Comparison of ENCODE assay signal across 25 cellular contexts in the genomic region with DNA sequence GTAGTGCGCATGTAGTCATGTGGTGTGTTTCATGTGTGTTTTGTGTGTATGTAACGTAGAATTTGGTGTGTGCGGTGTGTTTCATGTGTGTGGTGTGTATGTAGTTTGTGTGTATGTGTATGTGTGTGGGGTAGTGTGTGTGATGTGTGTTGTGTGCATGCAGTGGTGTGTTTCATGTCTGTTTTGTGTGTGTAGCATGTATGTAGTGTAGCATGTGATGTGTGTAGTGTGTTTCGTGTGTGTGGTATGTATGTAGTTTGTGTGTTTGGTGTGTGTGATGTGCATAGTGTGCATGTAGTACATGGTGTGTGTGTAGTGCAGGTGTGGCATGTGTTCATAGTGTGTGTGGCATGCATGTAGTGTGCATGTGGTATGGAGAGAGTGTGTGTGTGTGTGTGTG. TPM values are rescaled to one million over a fixed set of nuclear protein-coding genes. Genes with fewer than 3 reads are reported as not detected.
DNase-seq lines count a peak whose midpoint lies in the region; ATAC-seq, FAIRE-seq and TF ChIP-seq lines count a peak whose summit lies in the region.
"Had no signal": no experiment of that assay in that cellular context is flagged by ENCODE, and none has a peak within 500 bp of the region (broad histone marks: within the 10 kb centered on the region; RNA-seq: fewer than 3 reads in every experiment).

No MANE protein-coding gene starts in this region.

- no peak overlapping the region for H4K5ac ChIP-seq in H1 (ENCODE audit: insufficient read length, low read depth, low read length)

- H2AFZ ChIP-seq in H1 (ENCODE audit: low read length): no peak overlapping the region

- 0 out of 2 replicates have a peak overlapping the region, but pooled peaks have one; percentile 33 for H2BK15ac ChIP-seq in H1 (ENCODE audit: low read length)

- H3K14ac ChIP-seq in H1 (ENCODE audit: insufficient read length): no peak overlapping the region

- no peak overlapping the region for H2BK20ac ChIP-seq in H1 (ENCODE audit: low read length)

- H3K18ac ChIP-seq in H1 (ENCODE audit: extremely low read depth, low read length): no peak overlapping the region

- H3K56ac ChIP-seq in H1 (replicated peaks; ENCODE audit: insufficient read length, low read depth, low read length): peak overlapping the region; percentile 50

- H3K4me2 ChIP-seq in H1 (ENCODE audit: insufficient read depth in 1 of 2, low read depth in 2 of 2, low read length in 2 of 2): no peak overlapping the region

- peak overlapping the region; percentile 61 for H3K27ac ChIP-seq in HL-60 (replicated peaks)
- H3K27ac ChIP-seq in H1 (ENCODE audit: low read depth, low read length): no peak overlapping the region
- H3K27ac ChIP-seq: 22Rv1, SJCRH30 had no signal

- FAIRE-seq in H1 (lab: Jason Lieb, UNC): no peak

- peaks cover 0 to 6% (median 0%) of the 10 kb centered on the region in 4 experiments; a peak in 1 of 8 replicates for H3K36me3 ChIP-seq in H1 (ENCODE audit: control insufficient read depth in 2 of 4, insufficient read depth in 4 of 4, low read length in 3 of 4)
- H3K36me3 ChIP-seq: BE2C, SJCRH30 had no signal

- 94 to 100% methylated on average over 3 to 4 of the region's 4 CpGs for WGBS in H1 (ENCODE audit: extremely low coverage in 1 of 2, insufficient coverage in 1 of 2, insufficient read length in 1 of 2, insufficient replicate concordance in 2 of 2, low coverage in 1 of 2, low lambda C conversion rate in 2 of 2, missing lambda C conversion rate in 1 of 2), 2 experiments

- no peak for ATAC-seq in Right ventricle myocardium superior (ENCODE audit: poor library complexity)
- ATAC-seq in left cardiac atrium: no peak
- ATAC-seq: HCT116, PC-3 had no signal

- H3K9me3 ChIP-seq in H1 (ENCODE audit: insufficient read depth in 2 of 2, low read depth in 1 of 2, low read length in 1 of 2): peaks cover 3 to 15% of the 10 kb centered on the region in 2 experiments; a peak in 3 of 4 replicates
- H3K9me3 ChIP-seq: BE2C had no signal

- TF ChIP-seq CTCF in HL-60 (IDR thresholded peaks at IDR 0.05; ENCODE audit: insufficient read depth, low read length) (no peak), H1 (IDR thresholded peaks at IDR 0.05; ENCODE audit: control extremely low read depth in 1 of 3, insufficient read depth in 1 of 3, low read depth in 1 of 3, low read length in 3 of 3) (no peak)

- peaks cover 0 to 18% of the 10 kb centered on the region in 2 experiments for H4K20me1 ChIP-seq in H1 (replicated peaks in 1 of 2; ENCODE audit: control insufficient read depth in 1 of 2, insufficient read depth in 2 of 2, low read length in 2 of 2)

- peaks cover 9% of the 10 kb centered on the region; the same call in 1 of the 2 replicates for H3K79me1 ChIP-seq in H1 (ENCODE audit: low read depth, low read length)

- H3K23me2 ChIP-seq in H1 (ENCODE audit: low read depth, low read length): peaks cover 18% of the 10 kb centered on the region; the same call in 1 of the 2 replicates

- no peak overlapping the region for H2BK120ac ChIP-seq in H1 (replicated peaks; ENCODE audit: low read depth, low read length)

- H3K4me1 ChIP-seq in H1 (replicated peaks in 1 of 4; ENCODE audit: control insufficient read depth in 3 of 4, insufficient read depth in 4 of 4, low read length in 3 of 4): no peaks in the 10 kb centered on the region; a peak in 1 of 7 replicates
- H3K4me1 ChIP-seq: BE2C, SJCRH30 had no signal

- peak overlapping the region; percentile 69 for H3K4ac ChIP-seq in H1 (replicated peaks; ENCODE audit: insufficient read length, low read depth, low read length)

- H3K79me2 ChIP-seq in H1 (ENCODE audit: control insufficient read depth in 1 of 2, insufficient read depth in 2 of 2, low read length in 2 of 2): peaks cover 0 to 9% of the 10 kb centered on the region in 2 experiments; a peak in 1 of 4 replicates

- TF ChIP-seq RAD21 in H1 (IDR thresholded peaks at IDR 0.05 in 1 of 2, conservative IDR thresholded peaks at IDR 0.05 in 1 of 2; ENCODE audit: low read depth in 2 of 2, low read length in 2 of 2): no peak

- peak overlapping the region; percentile 79; the same call in 1 of the 2 replicates for H2AK5ac ChIP-seq in H1 (ENCODE audit: low read depth, low read length)

- CTCF ChIA-PET in H1 (lab: Charles Lee; ENCODE audit: partially characterized antibody): no interaction called here

- H2BK5ac ChIP-seq in H1 (ENCODE audit: low read depth, low read length): 0 out of 2 replicates have a peak overlapping the region, but pooled peaks have one; percentile 28

- H4K91ac ChIP-seq in H1 (replicated peaks; ENCODE audit: insufficient read length, low read length): peak overlapping the region; percentile 25

- TF ChIP-seq EP300 in H1 (IDR thresholded peaks at IDR 0.05; ENCODE audit: borderline replicate concordance in 1 of 2, low read depth in 2 of 2, low read length in 2 of 2): no peak

- H2BK12ac ChIP-seq in H1 (ENCODE audit: low read depth, low read length): peak overlapping the region; percentile 20; the same call in 1 of the 2 replicates

- TF ChIP-seq POLR2A in H1 (IDR thresholded peaks at IDR 0.05; ENCODE audit: control extremely low read depth in 1 of 2, low read depth in 2 of 2, low read length in 2 of 2): no peak

- H3K27me3 ChIP-seq in HL-60 (ENCODE audit: insufficient read depth, poor library complexity, severe bottlenecking) (no peaks in the 10 kb centered on the region), H1 (replicated peaks in 1 of 4; ENCODE audit: control insufficient read depth in 3 of 4, extremely low read depth in 1 of 4, insufficient read depth in 3 of 4, low read length in 3 of 4) (no peaks in the 10 kb centered on the region; a peak in 1 of 7 replicates)
- H3K27me3 ChIP-seq: BE2C, SJCRH30 had no signal

- H3K9ac ChIP-seq in H1 (replicated peaks in 1 of 4; ENCODE audit: extremely low read depth in 1 of 4, low read depth in 3 of 4, low read length in 3 of 4): no peak overlapping the region

- intact Hi-C loops in cardiac septum (cut with DNase I) (no loop called here), Right ventricle myocardium superior (cut with DNase I) (no loop called here), left cardiac atrium (cut with DNase I) (no loop called here)

- H3K4me3 ChIP-seq in HL-60 (replicated peaks; ENCODE audit: insufficient read depth, low read length) (no peak overlapping the region), H1 (ENCODE audit: extremely low read depth in 1 of 4, insufficient read depth in 2 of 4, low read depth in 3 of 4, low read length in 4 of 4) (no peak overlapping the region)
- H3K4me3 ChIP-seq: SJCRH30 had no signal

- POLR2A ChIA-PET in H1 (lab: Charles Lee; ENCODE audit: partially characterized antibody): no interaction called here

- no peak overlapping the region for H4K8ac ChIP-seq in H1 (ENCODE audit: extremely low read depth, insufficient read depth, low read length)

- DNase-seq in cardiac septum (ENCODE audit: low spot score) (peak; percentile 4), Right ventricle myocardium superior (no peak), HL-60 (ENCODE audit: low read depth in 1 of 2, low spot score in 1 of 2) (no peak), H1 (ENCODE audit: low read depth in 1 of 2, low spot score in 2 of 2) (no peak), GM03348 (ENCODE audit: low spot score) (no peak), NCI-H1105 (lab: John Stamatoyannopoulos, UW) (no peak), left cardiac atrium (no peak)
- DNase-seq: BE2C; CD4-positive, CD25-positive, alpha-beta regulatory T cell; DMS153; DND-41; GOT3; Karpas-422; NCI-H1092 treated with DMSO at 0.1 percent for 48 hours; NCI-H1436 treated with DMSO at 0.1 percent for 48 hours; NCI-H187 treated with DMSO at 0.1 percent for 48 hours; NCI-H2107; NCI-H446; NCI-H524 treated with DMSO at 0.1 percent for 48 hours; NCI-H774; PC-3; SJCRH30 had no signal

- no peak overlapping the region for H3K23ac ChIP-seq in H1 (ENCODE audit: insufficient read length)

TF ChIP-seq in H1, 55 proteins besides CTCF, POLR2A, EP300 and RAD21:
- no peak for TF ChIP-seq SUZ12 (IDR thresholded peaks at IDR 0.05; ENCODE audit: low read length)
- no peak for TF ChIP-seq SRF (IDR thresholded peaks at IDR 0.05; ENCODE audit: low read depth, low read length)
- no peak for TF ChIP-seq JUN (IDR thresholded peaks at IDR 0.05; ENCODE audit: low read depth, low read length)
- no peak for TF ChIP-seq PHF8 (conservative IDR thresholded peaks at IDR 0.05; ENCODE audit: low read depth, low read length)
- no peak for TF ChIP-seq BCL11A (IDR thresholded peaks at IDR 0.05; ENCODE audit: low read depth in 2 of 2, low read length in 2 of 2)

RNA-seq across cellular contexts. Expression of a gene that starts 40.8 kb away (rescaled TPM):
- 4.7 TPM for total RNA-seq in cardiac septum
- total RNA-seq in Right ventricle myocardium superior: 6.5 TPM
- total RNA-seq in H1 (2021; fragmentation: NEBNext Ultra II Directional; extraction: Animal tissue kit (Norgen Biotek cat#: 25700)): 4.4 and 5.6 TPM in 2 replicates
- 1.5 and 1.9 TPM in 2 replicates for polyA plus RNA-seq in H1 (2011; rRNA removed)
- polyA plus RNA-seq in H1 (2011; cell fraction: cytosol; rRNA removed): 1.2 TPM
- polyA plus RNA-seq in H1 (2011; cell fraction: nucleus; rRNA removed): 4.9 TPM
- polyA plus RNA-seq in H1 (2012, experiment 1 of 2): 2.8 to 4.4 TPM (median 3.4 TPM) in 4 replicates
- 1.1 TPM for polyA plus RNA-seq in H1 (2012, experiment 2 of 2)
- polyA plus RNA-seq in H1 (2013, experiment 1 of 2): 2.9 TPM
- 3.4 TPM for polyA plus RNA-seq in H1 (2013, experiment 2 of 2)
- polyA minus RNA-seq in H1 (2011; rRNA and poly(A)+ RNA removed): 1.7 and 2.4 TPM in 2 replicates
- polyA minus RNA-seq in H1 (2011; cell fraction: cytosol; rRNA and poly(A)+ RNA removed): 2.3 TPM
- 3.9 TPM for polyA minus RNA-seq in H1 (2011; cell fraction: nucleus; rRNA and poly(A)+ RNA removed)
- 10 to 100 TPM in 1 of 2 donors, 1 to 10 TPM in 1; 5.6 to 10.3 TPM for total RNA-seq in left cardiac atrium
- total RNA-seq: M059J, SJCRH30 had no signal
